ENCODE assay signal across 10 cellular contexts in genomic region chr5:179265529-179266290, GRCh38.
A peak's percentile ranks its signal among the peaks of the same experiment; 100 is the strongest.
DNase-seq lines count a peak whose midpoint lies in the region; ATAC-seq and TF ChIP-seq lines count a peak whose summit lies in the region.
"Had no signal": no experiment of that assay in that cellular context is flagged by ENCODE, and none has a peak within 500 bp of the region (broad histone marks: within the 10 kb centered on the region; RNA-seq: fewer than 3 reads in every experiment).

No MANE protein-coding gene starts in this region.

- intact Hi-C loops in esophagus muscularis mucosa (cut with DNase I): loop anchor here (5.0 kb wide), 1 partner anchor 82 kb away; the partner anchor contains the start of gene ADAMTS2
- intact Hi-C loops in aorta (cut with DNase I): loop anchor here (5.0 kb wide), 2 partner anchors 77 to 82 kb away; partner anchors contain the start of gene ADAMTS2 (in 1 of the 2)

- DNase-seq in activated T-cell treated with anti-CD3 and anti-CD28 coated beads, Interleukin-2, amount 50 U/mL, for 24 hours: peak; percentile 16
- DNase-seq in activated T-cell treated with anti-CD3 and anti-CD28 coated beads, Interleukin-2, amount 50 U/mL, for 48 hours: no peak
- DNase-seq in esophagus muscularis mucosa (ENCODE audit: extremely low spot score) (peak; percentile 96), mucosa of gallbladder (ENCODE audit: low spot score) (peak; percentile 88), aorta (peak; percentile 97 to 98)

- H3K36me3 ChIP-seq in esophagus muscularis mucosa: no peaks in the 10 kb centered on the region
- no peaks in the 10 kb centered on the region for H3K36me3 ChIP-seq in aorta (ENCODE audit: control insufficient read depth in 1 of 2, insufficient read depth in 2 of 2, low read length in 1 of 2)

- WGBS in esophagus muscularis mucosa: 19% methylated on average over 16 of the region's 34 CpGs
- WGBS in aorta, 2 donors: 10% methylated on average over 24 to 34 of the region's 34 CpGs

- no peaks in the 10 kb centered on the region for H3K9me3 ChIP-seq in esophagus muscularis mucosa
- no peaks in the 10 kb centered on the region for H3K9me3 ChIP-seq in aorta (ENCODE audit: control insufficient read depth, low read length)

- no peak for TF ChIP-seq CTCF in esophagus muscularis mucosa (IDR thresholded peaks at IDR 0.05)

- H3K27me3 ChIP-seq in esophagus muscularis mucosa (no peaks in the 10 kb centered on the region), aorta (ENCODE audit: control insufficient read depth in 1 of 2, insufficient read depth in 2 of 2, low read length in 1 of 2) (no peaks in the 10 kb centered on the region)

- H3K9me3 Mint-ChIP-seq in activated T-cell treated with anti-CD3 and anti-CD28 coated beads, Interleukin-2, amount 50 U/mL, for 24 hours: no peaks in the 10 kb centered on the region
- H3K9me3 Mint-ChIP-seq in activated T-helper 17 cell treated with anti-CD3 and anti-CD28 coated beads, Interleukin-2, amount 50 U/mL, for 72 hours: no peaks in the 10 kb centered on the region
- H3K9me3 Mint-ChIP-seq: CD4-positive, alpha-beta T cell; stimulated activated naive CD8-positive, alpha-beta T cell treated with anti-CD3 and anti-CD28 coated beads, Interleukin-15, Interleukin-2, amounts not matched to agents 100 ng/mL and 50 ng/mL, for 24 hours had no signal

- no peaks in the 10 kb centered on the region for H3K4me1 Mint-ChIP-seq in activated T-cell treated with anti-CD3 and anti-CD28 coated beads, Interleukin-2, amount 50 U/mL, for 24 hours (ENCODE audit: low read depth)
- no peaks in the 10 kb centered on the region for H3K4me1 Mint-ChIP-seq in activated T-helper 17 cell treated with anti-CD3 and anti-CD28 coated beads, Interleukin-2, amount 50 U/mL, for 72 hours

- peak overlapping the region; percentile 77 to 81 (median 80) for H3K27ac ChIP-seq in esophagus muscularis mucosa (replicated peaks in 1 of 4)
- peak overlapping the region in 1 of 2 donors; percentile 75 for H3K27ac ChIP-seq in aorta (ENCODE audit: low read depth in 1 of 2, low read length in 2 of 2)

- peaks cover 6% of the 10 kb centered on the region for H3K27me3 Mint-ChIP-seq in activated T-cell treated with anti-CD3 and anti-CD28 coated beads, Interleukin-2, amount 50 U/mL, for 24 hours
- no peaks in the 10 kb centered on the region for H3K27me3 Mint-ChIP-seq in activated T-helper 17 cell treated with anti-CD3 and anti-CD28 coated beads, Interleukin-2, amount 50 U/mL, for 72 hours
- H3K27me3 Mint-ChIP-seq: CD4-positive, alpha-beta T cell; stimulated activated naive CD8-positive, alpha-beta T cell treated with anti-CD3 and anti-CD28 coated beads, Interleukin-15, Interleukin-2, amounts not matched to agents 100 ng/mL and 50 ng/mL, for 24 hours had no signal

- H3K36me3 Mint-ChIP-seq in activated T-cell treated with anti-CD3 and anti-CD28 coated beads, Interleukin-2, amount 50 U/mL, for 24 hours (ENCODE audit: low read depth): no peaks in the 10 kb centered on the region
- H3K36me3 Mint-ChIP-seq in activated T-helper 17 cell treated with anti-CD3 and anti-CD28 coated beads, Interleukin-2, amount 50 U/mL, for 72 hours (ENCODE audit: low read depth): no peaks in the 10 kb centered on the region

- ATAC-seq in aorta (ENCODE audit: low FRiP score) (peak; percentile 93), HG03521 (IDR thresholded peaks at IDR 0.05; ENCODE audit: unreplicated experiment) (no peak), GM21528 (IDR thresholded peaks at IDR 0.05; ENCODE audit: low FRiP score, unreplicated experiment) (no peak)
- ATAC-seq in activated T-helper 17 cell treated with anti-CD3 and anti-CD28 coated beads, Interleukin-2, amount 50 U/mL, for 72 hours (replicated peaks): no peak

- H3K4me3 ChIP-seq in esophagus muscularis mucosa (peak overlapping the region in 3 of 4 donors; percentile 19 to 43 (median 28)), aorta (ENCODE audit: low read length in 2 of 2) (no peak overlapping the region)

- H3K4me1 ChIP-seq in esophagus muscularis mucosa (peaks cover 26 to 59% (median 51%) of the 10 kb centered on the region in 4 donors), aorta (ENCODE audit: control insufficient read depth in 1 of 2, insufficient read depth in 2 of 2, low read length in 2 of 2) (no peaks in the 10 kb centered on the region)

- TF ChIP-seq POLR2A in esophagus muscularis mucosa (IDR thresholded peaks at IDR 0.05; ENCODE audit: low read depth): no peak

- H3K27ac Mint-ChIP-seq in activated T-cell treated with anti-CD3 and anti-CD28 coated beads, Interleukin-2, amount 50 U/mL, for 24 hours: no peak overlapping the region
- H3K27ac Mint-ChIP-seq in activated T-helper 17 cell treated with anti-CD3 and anti-CD28 coated beads, Interleukin-2, amount 50 U/mL, for 72 hours: no peak overlapping the region
- H3K27ac Mint-ChIP-seq: CD4-positive, alpha-beta T cell; stimulated activated naive CD8-positive, alpha-beta T cell treated with anti-CD3 and anti-CD28 coated beads, Interleukin-15, Interleukin-2, amounts not matched to agents 100 ng/mL and 50 ng/mL, for 24 hours had no signal

- H3K4me3 Mint-ChIP-seq in activated T-cell treated with anti-CD3 and anti-CD28 coated beads, Interleukin-2, amount 50 U/mL, for 24 hours: no peak overlapping the region
- H3K4me3 Mint-ChIP-seq in activated T-helper 17 cell treated with anti-CD3 and anti-CD28 coated beads, Interleukin-2, amount 50 U/mL, for 72 hours: no peak overlapping the region
- H3K4me3 Mint-ChIP-seq: CD4-positive, alpha-beta T cell; stimulated activated naive CD8-positive, alpha-beta T cell treated with anti-CD3 and anti-CD28 coated beads, Interleukin-15, Interleukin-2, amounts not matched to agents 100 ng/mL and 50 ng/mL, for 24 hours had no signal

- TF ChIP-seq EP300 in esophagus muscularis mucosa (IDR thresholded peaks at IDR 0.05): no peak

Comparison
In these comparisons a context has a peak if more than half of its experiments do, and no peak if none do; other contexts are left out.
1. DNase-seq: peak in activated T-cell treated with anti-CD3 and anti-CD28 coated beads, Interleukin-2, amount 50 U/mL, for 24 hours (single experiment), esophagus muscularis mucosa (single experiment), mucosa of gallbladder (single experiment) and aorta (2 of 2); none in activated T-cell treated with anti-CD3 and anti-CD28 coated beads, Interleukin-2, amount 50 U/mL, for 48 hours (0 of 2).
2. H3K4me3 ChIP-seq: peak in esophagus muscularis mucosa (3 of 4); none in aorta (0 of 2).